ENCODE assay signal across 1 cellular context in genomic region chr22:33919591-33920501, GRCh38.
TF ChIP-seq lines count a peak whose summit lies in the region.

Gene LARGE1 (minus strand): TSS chr22:33920476.

TF ChIP-seq in WTC11, 78 proteins besides CTCF, POLR2A, EP300 and RAD21 (continued from another document and continues in another):
- no peak for TF ChIP-seq ATF6 (CRISPR knock-in tag; IDR thresholded peaks at IDR 0.05)
- no peak for TF ChIP-seq ZNF138 (CRISPR knock-in tag; conservative IDR thresholded peaks at IDR 0.05)
- peak; percentile 67; the same call in 1 of the 2 replicates for TF ChIP-seq ARID4B (CRISPR knock-in tag; IDR thresholded peaks at IDR 0.05; ENCODE audit: borderline replicate concordance)
- TF ChIP-seq TCF7 (CRISPR knock-in tag; IDR thresholded peaks at IDR 0.05; ENCODE audit: low read depth) = no peak
- TF ChIP-seq ATF1 (CRISPR knock-in tag; IDR thresholded peaks at IDR 0.05) = no peak
- TF ChIP-seq TEAD1 (CRISPR knock-in tag; IDR thresholded peaks at IDR 0.05) = 0 out of 2 replicates have a peak, but pooled peaks have one; percentile 25
- TF ChIP-seq MYBL2 (CRISPR knock-in tag; IDR thresholded peaks at IDR 0.05) = 0 out of 2 replicates have a peak, but pooled peaks have one; percentile 5
- TF ChIP-seq TP53 (CRISPR knock-in tag; IDR thresholded peaks at IDR 0.05) = 0 out of 2 replicates have a peak, but pooled peaks have one; percentile 20
- 0 out of 2 replicates have a peak, but pooled peaks have one; percentile 31 for TF ChIP-seq MAX (CRISPR knock-in tag; IDR thresholded peaks at IDR 0.05)
- TF ChIP-seq ZBTB21 (CRISPR knock-in tag; IDR thresholded peaks at IDR 0.05; ENCODE audit: borderline replicate concordance) = no peak
- TF ChIP-seq ZNF396 (CRISPR knock-in tag; IDR thresholded peaks at IDR 0.05; ENCODE audit: borderline replicate concordance) = no peak
- TF ChIP-seq FOXJ3 (CRISPR knock-in tag; IDR thresholded peaks at IDR 0.05; ENCODE audit: borderline replicate concordance) = no peak
- no peak for TF ChIP-seq ZNF219 (CRISPR knock-in tag; IDR thresholded peaks at IDR 0.05; ENCODE audit: borderline replicate concordance)
- TF ChIP-seq HMGXB4 (CRISPR knock-in tag; IDR thresholded peaks at IDR 0.05) = peak; percentile 48; the same call in 1 of the 2 replicates
- TF ChIP-seq JAZF1 (CRISPR knock-in tag; IDR thresholded peaks at IDR 0.05) = no peak
- TF ChIP-seq GTF2I (CRISPR knock-in tag; conservative IDR thresholded peaks at IDR 0.05) = no peak
- no peak for TF ChIP-seq GABPB1 (CRISPR knock-in tag; IDR thresholded peaks at IDR 0.05)
- no peak for TF ChIP-seq ZNF317 (CRISPR knock-in tag; IDR thresholded peaks at IDR 0.05; ENCODE audit: borderline replicate concordance, low read depth)
- TF ChIP-seq NR3C1 (CRISPR knock-in tag; conservative IDR thresholded peaks at IDR 0.05; ENCODE audit: low read depth) = no peak
- no peak for TF ChIP-seq OVOL2 (CRISPR knock-in tag; IDR thresholded peaks at IDR 0.05; ENCODE audit: borderline replicate concordance)
- TF ChIP-seq ZNF532 (CRISPR knock-in tag; IDR thresholded peaks at IDR 0.05; ENCODE audit: borderline replicate concordance) = no peak
- TF ChIP-seq ZNF121 (CRISPR knock-in tag; IDR thresholded peaks at IDR 0.05) = no peak
- no peak for TF ChIP-seq ATF2 (CRISPR knock-in tag; IDR thresholded peaks at IDR 0.05; ENCODE audit: borderline replicate concordance, low read depth)
- TF ChIP-seq HMGA2 (CRISPR knock-in tag; IDR thresholded peaks at IDR 0.05) = no peak
- TF ChIP-seq FOXP4 (CRISPR knock-in tag; IDR thresholded peaks at IDR 0.05) = 0 out of 2 replicates have a peak, but pooled peaks have one; percentile 25
- no peak for TF ChIP-seq NFATC4 (CRISPR knock-in tag; IDR thresholded peaks at IDR 0.05)
- no peak for TF ChIP-seq ELF4 (CRISPR knock-in tag; IDR thresholded peaks at IDR 0.05; ENCODE audit: low read depth)
- no peak for TF ChIP-seq AR (CRISPR knock-in tag; IDR thresholded peaks at IDR 0.05)
- no peak for TF ChIP-seq TEAD4 (CRISPR knock-in tag; IDR thresholded peaks at IDR 0.05)
- TF ChIP-seq PRDM15 (CRISPR knock-in tag; IDR thresholded peaks at IDR 0.05) = no peak
- no peak for TF ChIP-seq NR1H2 (CRISPR knock-in tag; IDR thresholded peaks at IDR 0.05)
